Comparison of ENCODE assay signal across 1 cellular context in genomic region chr12:108560752-108561719, GRCh38.
A peak's percentile ranks its signal among the peaks of the same experiment; 100 is the strongest.
TF ChIP-seq lines count a peak whose summit lies in the region.

SART3 (minus strand) TSS chr12:108561173; CDS start chr12:108561154, 19 bp downstream.

TF ChIP-seq in HEK293, 187 proteins besides CTCF, POLR2A, EP300 and RAD21 (continued from another document):
- TF ChIP-seq ZBTB6 (tag by site-specific recombination; IDR thresholded peaks at IDR 0.05) (peak; percentile 90), YY2 (tag by site-specific recombination; IDR thresholded peaks at IDR 0.05) (peak; percentile 94), ZNF132 (tag by site-specific recombination; IDR thresholded peaks at IDR 0.05; ENCODE audit: borderline replicate concordance) (no peak), ZNF555 (tag by site-specific recombination; conservative IDR thresholded peaks at IDR 0.05) (no peak), ZNF362 (tag by site-specific recombination; IDR thresholded peaks at IDR 0.05) (no peak), ZNF274 (IDR thresholded peaks at IDR 0.05; ENCODE audit: low read length) (no peak), ZNF274 (tag by site-specific recombination; IDR thresholded peaks at IDR 0.05; ENCODE audit: borderline replicate concordance) (no peak), PATZ1 (tag by site-specific recombination; IDR thresholded peaks at IDR 0.05) (no peak), ZEB2 (tag by site-specific recombination; IDR thresholded peaks at IDR 0.05) (no peak; the same call in 1 of the 2 replicates), ZIC2 (tag by site-specific recombination; IDR thresholded peaks at IDR 0.05) (peak; percentile 66; the same call in 1 of the 2 replicates), ZNF324 (tag by site-specific recombination; IDR thresholded peaks at IDR 0.05) (0 out of 2 replicates have a peak, but pooled peaks have one; percentile 33), EGR2 (tag by site-specific recombination; IDR thresholded peaks at IDR 0.05; ENCODE audit: low read depth) (peak; percentile 62; the same call in 1 of the 2 replicates), ZBTB26 (tag by site-specific recombination; optimal IDR thresholded peaks at IDR 0.05) (peak; percentile 45), ZFP37 (tag by site-specific recombination; IDR thresholded peaks at IDR 0.05) (peak; percentile 66; the same call in 1 of the 2 replicates), KLF7 (tag by site-specific recombination; IDR thresholded peaks at IDR 0.05; ENCODE audit: borderline replicate concordance) (no peak), INSM2 (tag by site-specific recombination; IDR thresholded peaks at IDR 0.05) (peak; percentile 46; the same call in 1 of the 2 replicates), OVOL3 (tag by site-specific recombination; IDR thresholded peaks at IDR 0.05) (0 out of 2 replicates have a peak, but pooled peaks have one; percentile 40), ZSCAN23 (tag by site-specific recombination; IDR thresholded peaks at IDR 0.05) (0 out of 2 replicates have a peak, but pooled peaks have one; percentile 33), REPIN1 (tag by site-specific recombination; IDR thresholded peaks at IDR 0.05; ENCODE audit: low read depth) (0 out of 2 replicates have a peak, but pooled peaks have one; percentile 66), ZNF148 (tag by site-specific recombination; IDR thresholded peaks at IDR 0.05; ENCODE audit: borderline replicate concordance) (no peak), SP7 (tag by site-specific recombination; IDR thresholded peaks at IDR 0.05) (peak; percentile 71)
